In the genomic region with DNA sequence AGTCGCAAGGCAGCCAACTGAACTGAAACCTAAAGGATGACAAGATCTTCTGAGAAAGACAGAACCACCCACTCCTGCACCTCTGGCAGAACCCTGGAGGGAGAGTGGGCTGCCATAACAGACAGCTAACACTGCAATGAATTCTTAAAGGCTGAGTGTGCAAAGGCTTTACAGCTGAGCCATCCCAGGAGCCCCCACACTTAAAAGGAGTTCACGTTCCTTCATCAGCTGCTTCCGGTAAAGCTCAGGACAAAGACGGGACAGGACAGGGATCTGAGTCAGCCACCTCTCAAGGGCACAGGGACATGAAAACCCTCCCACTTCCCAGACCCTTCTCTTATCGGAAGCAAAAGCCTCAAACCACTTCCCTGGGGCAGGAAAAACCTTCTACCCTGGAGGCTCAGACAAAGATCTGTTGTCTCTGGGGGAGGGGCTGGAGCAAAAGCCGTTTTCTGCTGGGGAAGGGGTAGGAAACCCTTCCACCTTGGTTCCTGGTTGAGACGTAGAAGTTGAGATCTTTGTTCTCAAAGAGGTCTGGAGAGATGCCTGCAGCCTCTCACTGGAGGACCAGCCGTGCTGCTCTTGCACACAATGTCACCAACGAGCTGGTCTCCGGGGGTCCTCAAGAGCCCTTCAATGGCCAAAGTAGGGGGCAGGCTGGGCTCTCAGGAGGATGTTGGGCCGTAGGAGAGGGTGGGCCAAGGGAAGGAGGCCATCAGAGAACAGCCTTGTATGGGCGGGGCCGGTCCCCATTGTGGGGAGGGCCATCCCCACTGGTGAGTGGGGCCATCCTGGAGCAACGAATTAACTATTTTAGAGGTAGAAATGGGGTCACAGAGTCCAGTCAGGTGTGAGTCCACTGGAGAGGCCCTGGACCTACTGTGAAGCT, we compare ENCODE assay signal across 1 cellular context.
A peak's percentile ranks its signal among the peaks of the same experiment; 100 is the strongest.
TF ChIP-seq lines count a peak whose summit lies in the region.

No MANE protein-coding gene starts in this region.

TF ChIP-seq in K562, 482 proteins besides CTCF, POLR2A, EP300 and RAD21 (continued from another document and continues in another):
- TF ChIP-seq, protein P1, sequence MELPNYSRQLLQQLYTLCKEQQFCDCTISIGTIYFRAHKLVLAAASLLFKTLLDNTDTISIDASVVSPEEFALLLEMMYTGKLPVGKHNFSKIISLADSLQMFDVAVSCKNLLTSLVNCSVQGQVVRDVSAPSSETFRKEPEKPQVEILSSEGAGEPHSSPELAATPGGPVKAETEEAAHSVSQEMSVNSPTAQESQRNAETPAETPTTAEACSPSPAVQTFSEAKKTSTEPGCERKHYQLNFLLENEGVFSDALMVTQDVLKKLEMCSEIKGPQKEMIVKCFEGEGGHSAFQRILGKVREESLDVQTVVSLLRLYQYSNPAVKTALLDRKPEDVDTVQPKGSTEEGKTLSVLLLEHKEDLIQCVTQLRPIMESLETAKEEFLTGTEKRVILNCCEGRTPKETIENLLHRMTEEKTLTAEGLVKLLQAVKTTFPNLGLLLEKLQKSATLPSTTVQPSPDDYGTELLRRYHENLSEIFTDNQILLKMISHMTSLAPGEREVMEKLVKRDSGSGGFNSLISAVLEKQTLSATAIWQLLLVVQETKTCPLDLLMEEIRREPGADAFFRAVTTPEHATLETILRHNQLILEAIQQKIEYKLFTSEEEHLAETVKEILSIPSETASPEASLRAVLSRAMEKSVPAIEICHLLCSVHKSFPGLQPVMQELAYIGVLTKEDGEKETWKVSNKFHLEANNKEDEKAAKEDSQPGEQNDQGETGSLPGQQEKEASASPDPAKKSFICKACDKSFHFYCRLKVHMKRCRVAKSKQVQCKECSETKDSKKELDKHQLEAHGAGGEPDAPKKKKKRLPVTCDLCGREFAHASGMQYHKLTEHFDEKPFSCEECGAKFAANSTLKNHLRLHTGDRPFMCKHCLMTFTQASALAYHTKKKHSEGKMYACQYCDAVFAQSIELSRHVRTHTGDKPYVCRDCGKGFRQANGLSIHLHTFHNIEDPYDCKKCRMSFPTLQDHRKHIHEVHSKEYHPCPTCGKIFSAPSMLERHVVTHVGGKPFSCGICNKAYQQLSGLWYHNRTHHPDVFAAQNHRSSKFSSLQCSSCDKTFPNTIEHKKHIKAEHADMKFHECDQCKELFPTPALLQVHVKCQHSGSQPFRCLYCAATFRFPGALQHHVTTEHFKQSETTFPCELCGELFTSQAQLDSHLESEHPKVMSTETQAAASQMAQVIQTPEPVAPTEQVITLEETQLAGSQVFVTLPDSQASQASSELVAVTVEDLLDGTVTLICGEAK (IDR thresholded peaks at IDR 0.05): no peak
- TF ChIP-seq, protein P1 (CRISPR knock-in tag; IDR thresholded peaks at IDR 0.05): no peak
- no peak for TF ChIP-seq BRD4 (IDR thresholded peaks at IDR 0.05)
- no peak for TF ChIP-seq HMGN3 (IDR thresholded peaks at IDR 0.05; ENCODE audit: borderline replicate concordance, extremely low read depth, insufficient read length, low read depth, low read length)
- no peak for TF ChIP-seq KDM2B (CRISPR knock-in tag; IDR thresholded peaks at IDR 0.05)
- TF ChIP-seq, protein P2, sequence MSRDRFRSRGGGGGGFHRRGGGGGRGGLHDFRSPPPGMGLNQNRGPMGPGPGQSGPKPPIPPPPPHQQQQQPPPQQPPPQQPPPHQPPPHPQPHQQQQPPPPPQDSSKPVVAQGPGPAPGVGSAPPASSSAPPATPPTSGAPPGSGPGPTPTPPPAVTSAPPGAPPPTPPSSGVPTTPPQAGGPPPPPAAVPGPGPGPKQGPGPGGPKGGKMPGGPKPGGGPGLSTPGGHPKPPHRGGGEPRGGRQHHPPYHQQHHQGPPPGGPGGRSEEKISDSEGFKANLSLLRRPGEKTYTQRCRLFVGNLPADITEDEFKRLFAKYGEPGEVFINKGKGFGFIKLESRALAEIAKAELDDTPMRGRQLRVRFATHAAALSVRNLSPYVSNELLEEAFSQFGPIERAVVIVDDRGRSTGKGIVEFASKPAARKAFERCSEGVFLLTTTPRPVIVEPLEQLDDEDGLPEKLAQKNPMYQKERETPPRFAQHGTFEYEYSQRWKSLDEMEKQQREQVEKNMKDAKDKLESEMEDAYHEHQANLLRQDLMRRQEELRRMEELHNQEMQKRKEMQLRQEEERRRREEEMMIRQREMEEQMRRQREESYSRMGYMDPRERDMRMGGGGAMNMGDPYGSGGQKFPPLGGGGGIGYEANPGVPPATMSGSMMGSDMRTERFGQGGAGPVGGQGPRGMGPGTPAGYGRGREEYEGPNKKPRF (IDR thresholded peaks at IDR 0.05; ENCODE audit: low read depth, low read length): no peak
- TF ChIP-seq MTA1 (IDR thresholded peaks at IDR 0.05; ENCODE audit: borderline replicate concordance): no peak
- TF ChIP-seq NONO (IDR thresholded peaks at IDR 0.05; ENCODE audit: low read depth in 2 of 2, low read length in 1 of 2): no peak
- TF ChIP-seq, protein P3, sequence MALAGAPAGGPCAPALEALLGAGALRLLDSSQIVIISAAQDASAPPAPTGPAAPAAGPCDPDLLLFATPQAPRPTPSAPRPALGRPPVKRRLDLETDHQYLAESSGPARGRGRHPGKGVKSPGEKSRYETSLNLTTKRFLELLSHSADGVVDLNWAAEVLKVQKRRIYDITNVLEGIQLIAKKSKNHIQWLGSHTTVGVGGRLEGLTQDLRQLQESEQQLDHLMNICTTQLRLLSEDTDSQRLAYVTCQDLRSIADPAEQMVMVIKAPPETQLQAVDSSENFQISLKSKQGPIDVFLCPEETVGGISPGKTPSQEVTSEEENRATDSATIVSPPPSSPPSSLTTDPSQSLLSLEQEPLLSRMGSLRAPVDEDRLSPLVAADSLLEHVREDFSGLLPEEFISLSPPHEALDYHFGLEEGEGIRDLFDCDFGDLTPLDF (CRISPR knock-in tag; IDR thresholded peaks at IDR 0.05): no peak
- TF ChIP-seq, protein P4, sequence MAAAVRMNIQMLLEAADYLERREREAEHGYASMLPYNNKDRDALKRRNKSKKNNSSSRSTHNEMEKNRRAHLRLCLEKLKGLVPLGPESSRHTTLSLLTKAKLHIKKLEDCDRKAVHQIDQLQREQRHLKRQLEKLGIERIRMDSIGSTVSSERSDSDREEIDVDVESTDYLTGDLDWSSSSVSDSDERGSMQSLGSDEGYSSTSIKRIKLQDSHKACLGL (CRISPR knock-in tag; IDR thresholded peaks at IDR 0.05; ENCODE audit: borderline replicate concordance, poor library complexity, severe bottlenecking): no peak
- no peak for TF ChIP-seq ZEB2 (IDR thresholded peaks at IDR 0.05)
- 0 out of 2 replicates have a peak, but pooled peaks have one; percentile 57 for TF ChIP-seq CTBP1 (IDR thresholded peaks at IDR 0.05; ENCODE audit: borderline replicate concordance)
- no peak for TF ChIP-seq ZNF324 (CRISPR knock-in tag; IDR thresholded peaks at IDR 0.05)
- no peak for TF ChIP-seq HCFC1 (IDR thresholded peaks at IDR 0.05; ENCODE audit: low read depth, low read length)
- TF ChIP-seq, protein P5, sequence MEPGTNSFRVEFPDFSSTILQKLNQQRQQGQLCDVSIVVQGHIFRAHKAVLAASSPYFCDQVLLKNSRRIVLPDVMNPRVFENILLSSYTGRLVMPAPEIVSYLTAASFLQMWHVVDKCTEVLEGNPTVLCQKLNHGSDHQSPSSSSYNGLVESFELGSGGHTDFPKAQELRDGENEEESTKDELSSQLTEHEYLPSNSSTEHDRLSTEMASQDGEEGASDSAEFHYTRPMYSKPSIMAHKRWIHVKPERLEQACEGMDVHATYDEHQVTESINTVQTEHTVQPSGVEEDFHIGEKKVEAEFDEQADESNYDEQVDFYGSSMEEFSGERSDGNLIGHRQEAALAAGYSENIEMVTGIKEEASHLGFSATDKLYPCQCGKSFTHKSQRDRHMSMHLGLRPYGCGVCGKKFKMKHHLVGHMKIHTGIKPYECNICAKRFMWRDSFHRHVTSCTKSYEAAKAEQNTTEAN (CRISPR knock-in tag; IDR thresholded peaks at IDR 0.05): no peak
- TF ChIP-seq, protein P6, sequence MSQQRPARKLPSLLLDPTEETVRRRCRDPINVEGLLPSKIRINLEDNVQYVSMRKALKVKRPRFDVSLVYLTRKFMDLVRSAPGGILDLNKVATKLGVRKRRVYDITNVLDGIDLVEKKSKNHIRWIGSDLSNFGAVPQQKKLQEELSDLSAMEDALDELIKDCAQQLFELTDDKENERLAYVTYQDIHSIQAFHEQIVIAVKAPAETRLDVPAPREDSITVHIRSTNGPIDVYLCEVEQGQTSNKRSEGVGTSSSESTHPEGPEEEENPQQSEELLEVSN (IDR thresholded peaks at IDR 0.05; ENCODE audit: borderline replicate concordance in 1 of 2, extremely low read depth in 1 of 2, insufficient read depth in 1 of 2, insufficient read length in 1 of 2, low read depth in 1 of 2, low read length in 1 of 2, poor library complexity in 1 of 2, severe bottlenecking in 1 of 2): no peak
- TF ChIP-seq, protein P7, sequence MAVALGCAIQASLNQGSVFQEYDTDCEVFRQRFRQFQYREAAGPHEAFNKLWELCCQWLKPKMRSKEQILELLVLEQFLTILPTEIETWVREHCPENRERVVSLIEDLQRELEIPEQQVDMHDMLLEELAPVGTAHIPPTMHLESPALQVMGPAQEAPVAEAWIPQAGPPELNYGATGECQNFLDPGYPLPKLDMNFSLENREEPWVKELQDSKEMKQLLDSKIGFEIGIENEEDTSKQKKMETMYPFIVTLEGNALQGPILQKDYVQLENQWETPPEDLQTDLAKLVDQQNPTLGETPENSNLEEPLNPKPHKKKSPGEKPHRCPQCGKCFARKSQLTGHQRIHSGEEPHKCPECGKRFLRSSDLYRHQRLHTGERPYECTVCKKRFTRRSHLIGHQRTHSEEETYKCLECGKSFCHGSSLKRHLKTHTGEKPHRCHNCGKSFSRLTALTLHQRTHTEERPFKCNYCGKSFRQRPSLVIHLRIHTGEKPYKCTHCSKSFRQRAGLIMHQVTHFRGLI (CRISPR knock-in tag; IDR thresholded peaks at IDR 0.05): no peak
- TF ChIP-seq HNRNPH1 (optimal IDR thresholded peaks at IDR 0.05; ENCODE audit: low read depth, low read length): no peak
- no peak for TF ChIP-seq KLF10 (CRISPR knock-in tag; IDR thresholded peaks at IDR 0.05)
- no peak for TF ChIP-seq ZFX (CRISPR knock-in tag; IDR thresholded peaks at IDR 0.05)
- TF ChIP-seq, protein P8, sequence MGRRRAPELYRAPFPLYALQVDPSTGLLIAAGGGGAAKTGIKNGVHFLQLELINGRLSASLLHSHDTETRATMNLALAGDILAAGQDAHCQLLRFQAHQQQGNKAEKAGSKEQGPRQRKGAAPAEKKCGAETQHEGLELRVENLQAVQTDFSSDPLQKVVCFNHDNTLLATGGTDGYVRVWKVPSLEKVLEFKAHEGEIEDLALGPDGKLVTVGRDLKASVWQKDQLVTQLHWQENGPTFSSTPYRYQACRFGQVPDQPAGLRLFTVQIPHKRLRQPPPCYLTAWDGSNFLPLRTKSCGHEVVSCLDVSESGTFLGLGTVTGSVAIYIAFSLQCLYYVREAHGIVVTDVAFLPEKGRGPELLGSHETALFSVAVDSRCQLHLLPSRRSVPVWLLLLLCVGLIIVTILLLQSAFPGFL (CRISPR knock-in tag; IDR thresholded peaks at IDR 0.05): no peak
- TF ChIP-seq KLF1 (tag; IDR thresholded peaks at IDR 0.05): no peak
- TF ChIP-seq, protein P9, sequence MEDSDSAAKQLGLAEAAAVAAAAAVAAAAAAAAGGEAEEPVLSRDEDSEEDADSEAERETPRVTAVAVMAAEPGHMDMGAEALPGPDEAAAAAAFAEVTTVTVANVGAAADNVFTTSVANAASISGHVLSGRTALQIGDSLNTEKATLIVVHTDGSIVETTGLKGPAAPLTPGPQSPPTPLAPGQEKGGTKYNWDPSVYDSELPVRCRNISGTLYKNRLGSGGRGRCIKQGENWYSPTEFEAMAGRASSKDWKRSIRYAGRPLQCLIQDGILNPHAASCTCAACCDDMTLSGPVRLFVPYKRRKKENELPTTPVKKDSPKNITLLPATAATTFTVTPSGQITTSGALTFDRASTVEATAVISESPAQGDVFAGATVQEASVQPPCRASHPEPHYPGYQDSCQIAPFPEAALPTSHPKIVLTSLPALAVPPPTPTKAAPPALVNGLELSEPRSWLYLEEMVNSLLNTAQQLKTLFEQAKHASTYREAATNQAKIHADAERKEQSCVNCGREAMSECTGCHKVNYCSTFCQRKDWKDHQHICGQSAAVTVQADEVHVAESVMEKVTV (CRISPR knock-in tag; IDR thresholded peaks at IDR 0.05): 0 out of 2 replicates have a peak, but pooled peaks have one; percentile 8
- TF ChIP-seq HSF4 (CRISPR knock-in tag; IDR thresholded peaks at IDR 0.05; ENCODE audit: borderline replicate concordance): no peak
- TF ChIP-seq, protein P10, sequence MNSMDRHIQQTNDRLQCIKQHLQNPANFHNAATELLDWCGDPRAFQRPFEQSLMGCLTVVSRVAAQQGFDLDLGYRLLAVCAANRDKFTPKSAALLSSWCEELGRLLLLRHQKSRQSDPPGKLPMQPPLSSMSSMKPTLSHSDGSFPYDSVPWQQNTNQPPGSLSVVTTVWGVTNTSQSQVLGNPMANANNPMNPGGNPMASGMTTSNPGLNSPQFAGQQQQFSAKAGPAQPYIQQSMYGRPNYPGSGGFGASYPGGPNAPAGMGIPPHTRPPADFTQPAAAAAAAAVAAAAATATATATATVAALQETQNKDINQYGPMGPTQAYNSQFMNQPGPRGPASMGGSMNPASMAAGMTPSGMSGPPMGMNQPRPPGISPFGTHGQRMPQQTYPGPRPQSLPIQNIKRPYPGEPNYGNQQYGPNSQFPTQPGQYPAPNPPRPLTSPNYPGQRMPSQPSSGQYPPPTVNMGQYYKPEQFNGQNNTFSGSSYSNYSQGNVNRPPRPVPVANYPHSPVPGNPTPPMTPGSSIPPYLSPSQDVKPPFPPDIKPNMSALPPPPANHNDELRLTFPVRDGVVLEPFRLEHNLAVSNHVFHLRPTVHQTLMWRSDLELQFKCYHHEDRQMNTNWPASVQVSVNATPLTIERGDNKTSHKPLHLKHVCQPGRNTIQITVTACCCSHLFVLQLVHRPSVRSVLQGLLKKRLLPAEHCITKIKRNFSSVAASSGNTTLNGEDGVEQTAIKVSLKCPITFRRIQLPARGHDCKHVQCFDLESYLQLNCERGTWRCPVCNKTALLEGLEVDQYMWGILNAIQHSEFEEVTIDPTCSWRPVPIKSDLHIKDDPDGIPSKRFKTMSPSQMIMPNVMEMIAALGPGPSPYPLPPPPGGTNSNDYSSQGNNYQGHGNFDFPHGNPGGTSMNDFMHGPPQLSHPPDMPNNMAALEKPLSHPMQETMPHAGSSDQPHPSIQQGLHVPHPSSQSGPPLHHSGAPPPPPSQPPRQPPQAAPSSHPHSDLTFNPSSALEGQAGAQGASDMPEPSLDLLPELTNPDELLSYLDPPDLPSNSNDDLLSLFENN (IDR thresholded peaks at IDR 0.05; ENCODE audit: low read depth in 2 of 2, low read length in 2 of 2): no peak
